ENCODE assay signal across 8 cellular contexts in genomic region chr16:88455610-88456355, GRCh38. TPM values are rescaled to one million over a fixed set of nuclear protein-coding genes. Genes with fewer than 3 reads are reported as not detected.
DNase-seq lines count a peak whose midpoint lies in the region; ATAC-seq, FAIRE-seq and TF ChIP-seq lines count a peak whose summit lies in the region.

No MANE protein-coding gene starts in this region.

- 5 to 6% methylated on average over 63 to 68 of the region's 68 CpGs for WGBS in heart right ventricle, 2 donors
- 1% methylated on average over 58 to 60 of the region's 68 CpGs for WGBS in tibial nerve, 2 donors

- CTCF ChIA-PET in endothelial cell of umbilical vein (lab: Charles Lee), result interaction anchor here (1.5 to 1.8 kb wide), 3 partner anchors 10 to 71 kb away, joined by 3 to 7 read pairs (median 5); no protein-coding TSS in a partner anchor

- POLR2A ChIA-PET in endothelial cell of umbilical vein (lab: Charles Lee), result no interaction called here

- H3K4me1 ChIP-seq in heart right ventricle (peaks cover 7 to 41% (median 38%) of the 10 kb centered on the region in 9 donors), endothelial cell of umbilical vein (ENCODE audit: control insufficient read depth, extremely low read depth, insufficient read depth, low read length) (peaks cover 21% of the 10 kb centered on the region), neutrophil (ENCODE audit: control insufficient read depth in 1 of 2, insufficient read depth in 1 of 2, low read depth in 1 of 2, low read length in 1 of 2) (peaks cover 25 to 35% of the 10 kb centered on the region in 2 experiments), tibial nerve (peaks cover 0 to 42% (median 29%) of the 10 kb centered on the region in 4 donors)

- no peak for TF ChIP-seq EP300 in tibial nerve (IDR thresholded peaks at IDR 0.05)

- no peak for ATAC-seq in heart right ventricle
- ATAC-seq in left cardiac atrium, result no peak

- BruUV-seq in endothelial cell of umbilical vein (replicated peaks; lab: Mats Ljungman, UMichigan), result no TSS peak

- peak overlapping the region; percentile 59 for H3K4me2 ChIP-seq in endothelial cell of umbilical vein (ENCODE audit: insufficient read depth, low read length)

- intact Hi-C loops in heart right ventricle (cut with DNase I), result no loop called here
- intact Hi-C loops in left cardiac atrium (cut with DNase I), result no loop called here
- intact Hi-C loops in endothelial cell of umbilical vein (cut with micrococcal nuclease), result loop anchor here (1.0 to 5.0 kb wide), 3 partner anchors 10 to 47 kb away; no protein-coding TSS in a partner anchor

- no peaks in the 10 kb centered on the region for H3K36me3 ChIP-seq in heart right ventricle
- no peaks in the 10 kb centered on the region for H3K36me3 ChIP-seq in endothelial cell of umbilical vein (ENCODE audit: control insufficient read depth in 2 of 2, extremely low read depth in 1 of 2, insufficient read depth in 2 of 2, low read length in 2 of 2)
- H3K36me3 ChIP-seq in neutrophil, result no peaks in the 10 kb centered on the region
- no peaks in the 10 kb centered on the region for H3K36me3 ChIP-seq in tibial nerve

- H4K20me1 ChIP-seq in endothelial cell of umbilical vein (replicated peaks; ENCODE audit: control insufficient read depth, extremely low read depth, insufficient read depth, low read length), result no peaks in the 10 kb centered on the region

- H3K9ac ChIP-seq in endothelial cell of umbilical vein (replicated peaks; ENCODE audit: extremely low read depth, insufficient read depth, low read length), result no peak overlapping the region

- H3K9me1 ChIP-seq in endothelial cell of umbilical vein (replicated peaks; ENCODE audit: control insufficient read depth, extremely low read depth, insufficient read depth, low read length), result no peaks in the 10 kb centered on the region

- no peak for TF ChIP-seq POLR2A in endothelial cell of umbilical vein (IDR thresholded peaks at IDR 0.05; ENCODE audit: low read depth, low read length)
- no peak for TF ChIP-seq POLR2A in tibial nerve (IDR thresholded peaks at IDR 0.05)

- TF ChIP-seq CTCF in heart right ventricle (IDR thresholded peaks at IDR 0.05) (no peak), endothelial cell of umbilical vein (IDR thresholded peaks at IDR 0.05; ENCODE audit: extremely low read depth in 1 of 2, insufficient read depth in 1 of 2, low read depth in 1 of 2, low read length in 2 of 2) (no peak), neutrophil (IDR thresholded peaks at IDR 0.05) (no peak), tibial nerve (IDR thresholded peaks at IDR 0.05) (no peak)

- H3K27ac ChIP-seq in heart right ventricle, result peak overlapping the region in 7 of 10 donors; percentile 30 to 82 (median 50)
- H3K27ac ChIP-seq in endothelial cell of umbilical vein (ENCODE audit: insufficient read depth, low read depth, low read length), result no peak overlapping the region
- no peak overlapping the region for H3K27ac ChIP-seq in neutrophil
- peak overlapping the region in 2 of 4 donors; percentile 52 to 76 for H3K27ac ChIP-seq in tibial nerve

- H3K9me3 ChIP-seq in heart right ventricle (no peaks in the 10 kb centered on the region), endothelial cell of umbilical vein (replicated peaks; ENCODE audit: control insufficient read depth, insufficient read depth, low read length) (no peaks in the 10 kb centered on the region), neutrophil (peaks cover 4% of the 10 kb centered on the region), tibial nerve (no peaks in the 10 kb centered on the region)

- FAIRE-seq in endothelial cell of umbilical vein (lab: Jason Lieb, UNC), result peak; percentile 37

- H3K4me3 ChIP-seq in heart right ventricle (peak overlapping the region; percentile 33 to 85 (median 67)), endothelial cell of umbilical vein (replicated peaks in 1 of 3; ENCODE audit: insufficient read depth in 1 of 3, low read depth in 1 of 3, low read length in 3 of 3) (peak overlapping the region; percentile 49 to 54 (median 49)), neutrophil (ENCODE audit: low read depth in 1 of 2, low read length in 1 of 2) (peak overlapping the region; percentile 12 to 44), tibial nerve (peak overlapping the region; percentile 26 to 63 (median 52))

- DNase-seq in heart right ventricle (no peak), left cardiac atrium (no peak), LHCN-M2 (ENCODE audit: low read depth) (peak; percentile 41), endothelial cell of umbilical vein (ENCODE audit: low read depth, low spot score) (peak; percentile 49), tibial nerve (ENCODE audit: low spot score in 2 of 2) (no peak), NCI-H2107 (lab: John Stamatoyannopoulos, UW) (no peak)
- DNase-seq in activated CD8-positive, alpha-beta memory T cell treated with anti-CD3 and anti-CD28 coated beads for 24 hours, result peak; percentile 90

- peaks cover 28% of the 10 kb centered on the region for H3K79me2 ChIP-seq in endothelial cell of umbilical vein (ENCODE audit: control insufficient read depth, insufficient read depth, low read length)

- H3K27me3 ChIP-seq in heart right ventricle, result peaks cover 0 to 33% (median 0%) of the 10 kb centered on the region in 7 donors
- no peaks in the 10 kb centered on the region for H3K27me3 ChIP-seq in endothelial cell of umbilical vein (ENCODE audit: control insufficient read depth in 2 of 2, insufficient read depth in 2 of 2, low read length in 2 of 2)
- peaks cover 86% of the 10 kb centered on the region for H3K27me3 ChIP-seq in neutrophil
- H3K27me3 ChIP-seq in tibial nerve, result peaks cover 0 to 34% of the 10 kb centered on the region in 2 donors

- H2AFZ ChIP-seq in endothelial cell of umbilical vein (ENCODE audit: low read depth, low read length), result peak overlapping the region; percentile 6

- dilution Hi-C loops in endothelial cell of umbilical vein (cut with MboI; ENCODE audit: extremely low pct_ligation_motif_present, low sequenced_read_pairs), result no loop called here

TF ChIP-seq in endothelial cell of umbilical vein, 7 proteins besides CTCF, POLR2A, EP300 and RAD21:
- TF ChIP-seq FOS (IDR thresholded peaks at IDR 0.05; ENCODE audit: borderline replicate concordance, insufficient read depth, low read length) (no peak), GATA2 (IDR thresholded peaks at IDR 0.05; ENCODE audit: insufficient read depth, insufficient read length, low read depth, low read length) (peak; percentile 70)

RNA-seq across cellular contexts. Expression of gene ZFPM1, which starts 2.7 kb away (rescaled TPM):
- 1 to 10 TPM; 3.2 to 6.0 (median 4.4) TPM for total RNA-seq in heart right ventricle
- polyA plus RNA-seq in heart right ventricle, result 10 to 100 TPM in 1 of 2 donors, 1 to 10 TPM in 1; 2.0 to 10.4 TPM
- 10 to 100 TPM in 1 of 2 donors, 1 to 10 TPM in 1; 7.0 to 11.5 TPM for total RNA-seq in left cardiac atrium
- 1.1 and 2.2 TPM in 2 replicates for total RNA-seq in LHCN-M2 (2014; rRNA removed)
- polyA plus RNA-seq in LHCN-M2 (2012), result 2.8 TPM
- total RNA-seq in endothelial cell of umbilical vein, result 7.5 and 8.2 TPM in 2 replicates
- 0.37 and 0.72 TPM in 2 replicates for polyA plus RNA-seq in endothelial cell of umbilical vein
- polyA plus RNA-seq in endothelial cell of umbilical vein (2011; cell fraction: cytosol; rRNA removed), result 0.40 and 0.87 TPM in 2 replicates
- polyA plus RNA-seq in endothelial cell of umbilical vein (2011; cell fraction: nucleus; rRNA removed), result 1.8 and 2.1 TPM in 2 replicates
- 2.3 and 5.3 TPM in 2 replicates for polyA plus RNA-seq in endothelial cell of umbilical vein (2012)
- 0.36 and 0.66 TPM in 2 replicates for polyA minus RNA-seq in endothelial cell of umbilical vein
- 2.8 TPM for polyA minus RNA-seq in endothelial cell of umbilical vein (2011; cell fraction: cytosol; rRNA and poly(A)+ RNA removed)
- 1.4 and 4.4 TPM in 2 replicates for polyA minus RNA-seq in endothelial cell of umbilical vein (2011; cell fraction: nucleus; rRNA and poly(A)+ RNA removed)
- 1 to 10 TPM in 1 of 4 donors, under 1 TPM in 3; 0.44 to 1.2 (median 0.71) TPM for total RNA-seq in tibial nerve

Comparison
In these comparisons a context has a peak if more than half of its experiments do, and no peak if none do; other contexts are left out.
1. DNase-seq: peak in LHCN-M2 (single experiment), activated CD8-positive, alpha-beta memory T cell treated with anti-CD3 and anti-CD28 coated beads for 24 hours (single experiment) and endothelial cell of umbilical vein (single experiment); none in heart right ventricle (0 of 2), left cardiac atrium (single experiment), tibial nerve (0 of 2) and NCI-H2107 (single experiment).
2. H3K27ac ChIP-seq: peak in heart right ventricle (7 of 10); none in endothelial cell of umbilical vein (single experiment) and neutrophil (single experiment).
3. Peak in every context shown above with its lines, with median percentiles within 50 percentile points of each other: H3K4me3 ChIP-seq.